5 cellular contexts compared by ENCODE assay signal in genomic region chr19:43682269-43682668, GRCh38. TPM values are rescaled to one million over a fixed set of nuclear protein-coding genes. Genes with fewer than 3 reads are reported as not detected.
"Had no signal": no experiment of that assay in that cellular context is flagged by ENCODE, and none has a peak within 500 bp of the region (broad histone marks: within the 10 kb centered on the region; RNA-seq: fewer than 3 reads in every experiment).

No MANE protein-coding gene starts in this region.

RNA-seq across cellular contexts. Expression of gene IRGC, which starts 33.6 kb away (rescaled TPM):
- total RNA-seq: HepG2, HT1080, IMR-90, K562 had no signal
- polyA plus RNA-seq: HepG2, IgD-negative memory B cell, IMR-90, K562 had no signal

RNA-seq across cellular contexts. Expression of gene CADM4, which starts 42.6 kb away (rescaled TPM):
- polyA plus RNA-seq: IgD-negative memory B cell had no signal
